ENCODE assay signal across 16 cellular contexts in the genomic region with DNA sequence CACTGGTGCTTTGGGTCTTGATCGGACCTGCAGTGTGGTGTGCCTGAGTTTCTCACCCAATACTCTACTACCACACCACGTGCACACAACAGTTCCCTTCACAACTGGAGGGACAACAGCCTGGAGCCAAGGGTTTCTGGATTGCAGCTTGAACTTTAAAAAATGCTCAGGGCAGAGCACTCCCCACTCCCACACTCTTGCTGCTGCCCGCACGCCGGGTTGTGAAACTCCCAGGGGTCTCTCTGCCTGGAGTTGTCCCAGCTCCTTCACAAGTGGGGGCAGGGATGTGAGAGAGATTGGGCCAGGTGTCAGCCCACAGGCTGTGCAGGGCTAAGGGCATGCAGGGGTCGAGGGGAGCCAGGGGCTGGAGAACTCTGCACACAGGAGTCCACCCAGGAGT.
DNase-seq lines count a peak whose midpoint lies in the region; ATAC-seq and TF ChIP-seq lines count a peak whose summit lies in the region.
"Had no signal": no experiment of that assay in that cellular context is flagged by ENCODE, and none has a peak within 500 bp of the region (broad histone marks: within the 10 kb centered on the region; RNA-seq: fewer than 3 reads in every experiment).

No MANE protein-coding gene starts in this region.

- H3K9me3 ChIP-seq in SJCRH30 (replicated peaks) = no peaks in the 10 kb centered on the region
- H3K9me3 ChIP-seq: A549, Caco-2 had no signal

- no peak for TF ChIP-seq CTCF in NB4 (IDR thresholded peaks at IDR 0.05; ENCODE audit: low read depth, low read length)

- ATAC-seq in Right ventricle myocardium inferior = peak; percentile 57
- ATAC-seq in sciatic nerve = peak; percentile 60
- ATAC-seq: A549; CD8-positive, alpha-beta T cell had no signal

- intact Hi-C loops in Right ventricle myocardium inferior (cut with DNase I) (no loop called here), cardiac septum (cut with DNase I) (no loop called here), sciatic nerve (cut with DNase I) (no loop called here)

- TF ChIP-seq POLR2A in NB4 (IDR thresholded peaks at IDR 0.05; ENCODE audit: extremely low read depth, insufficient read length) = no peak

- H3K4me3 ChIP-seq in NB4 (ENCODE audit: low read depth, low read length) (no peak overlapping the region), SJCRH30 (no peak overlapping the region)
- H3K4me3 ChIP-seq: A549; BLaER1 treated with 17β-estradiol and CSF1 and Interleukin-3, amounts not matched to agents 10 nM and 100 nM had no signal

- H3K4me1 ChIP-seq in SJCRH30 = no peaks in the 10 kb centered on the region
- H3K4me1 ChIP-seq: A549; BLaER1 treated with 17β-estradiol and CSF1 and Interleukin-3, amounts not matched to agents 10 nM and 100 nM; Caco-2 had no signal

- DNase-seq in Right ventricle myocardium inferior (ENCODE audit: missing footprints) (no peak), cardiac septum (ENCODE audit: low spot score) (no peak), NB4 (ENCODE audit: low read depth) (peak; percentile 37), sciatic nerve (ENCODE audit: low spot score) (no peak), SJCRH30 (no peak)
- DNase-seq: AML-193; Caco-2; Calu3; CD4-positive, alpha-beta T cell; CD8-positive, alpha-beta T cell; DMS79 treated with DMSO at 0.1 percent for 48 hours; GF-D8 had no signal

- H3K27ac ChIP-seq in SJCRH30 = no peak overlapping the region
- H3K27ac ChIP-seq: 22Rv1; A549; BLaER1 treated with 17β-estradiol and CSF1 and Interleukin-3, amounts not matched to agents 10 nM and 100 nM; C4-2B had no signal

- H3K27me3 ChIP-seq in SJCRH30 = no peaks in the 10 kb centered on the region
- H3K27me3 ChIP-seq: BLaER1 treated with 17β-estradiol and CSF1 and Interleukin-3, amounts not matched to agents 10 nM and 100 nM had no signal

- no peaks in the 10 kb centered on the region for H3K36me3 ChIP-seq in SJCRH30
- H3K36me3 ChIP-seq: BLaER1 treated with 17β-estradiol and CSF1 and Interleukin-3, amounts not matched to agents 10 nM and 100 nM had no signal
